In the genomic region with DNA sequence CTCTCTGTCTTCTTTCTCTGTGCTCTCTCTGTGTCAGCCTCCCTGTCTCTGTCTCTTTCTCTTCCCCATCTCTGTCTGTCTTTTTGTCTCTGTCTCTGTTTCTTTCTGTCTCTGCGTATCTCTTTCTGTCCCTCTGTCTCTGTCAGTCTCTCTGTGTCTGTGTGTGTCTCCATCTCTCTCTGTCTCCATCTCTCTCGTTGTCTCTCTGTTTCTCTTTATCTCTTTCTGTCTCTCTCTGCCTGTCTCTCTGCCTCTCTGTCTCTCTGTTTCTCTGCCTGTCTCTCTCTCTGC, we compare ENCODE assay signal across 15 cellular contexts. TPM values are rescaled to one million over a fixed set of nuclear protein-coding genes. Genes with fewer than 3 reads are reported as not detected.
DNase-seq lines count a peak whose midpoint lies in the region; ATAC-seq and TF ChIP-seq lines count a peak whose summit lies in the region.
"Had no signal": no experiment of that assay in that cellular context is flagged by ENCODE, and none has a peak within 500 bp of the region (broad histone marks: within the 10 kb centered on the region; RNA-seq: fewer than 3 reads in every experiment).

No MANE protein-coding gene starts in this region.

- H3K9me2 ChIP-seq in hepatocyte (replicated peaks; ENCODE audit: insufficient read depth) = no peaks in the 10 kb centered on the region

- H3K9me3 ChIP-seq in BE2C (no peaks in the 10 kb centered on the region), Panc1 (ENCODE audit: control insufficient read depth, insufficient read depth, low read depth, low read length) (no peaks in the 10 kb centered on the region), hepatocyte (ENCODE audit: low read depth) (no peaks in the 10 kb centered on the region)

- ATAC-seq in Panc1 = no peak

- H3K27ac ChIP-seq in Panc1 (ENCODE audit: low read length) = peak overlapping the region; percentile 64
- no peak overlapping the region for H3K27ac ChIP-seq in hepatocyte

- BruUV-seq in Panc1 (replicated peaks; lab: Mats Ljungman, UMichigan) = no TSS peak

- H3K4me3 Mint-ChIP-seq in activated naive CD4-positive, alpha-beta T cell treated with anti-CD3 and anti-CD28 coated beads, Interleukin-2, amount 10 ng/mL, durations not matched to agents 7 days and 5 days = no peak overlapping the region
- H3K4me3 Mint-ChIP-seq: natural killer cell treated with Interleukin-12 subunit alpha and Interleukin-12 subunit beta and Interleukin-15 and Interleukin-18, amount 100 ng/mL, for 72 hours had no signal

- no peak overlapping the region for H2AFZ ChIP-seq in hepatocyte

- H3K9me3 Mint-ChIP-seq in activated naive CD4-positive, alpha-beta T cell treated with anti-CD3 and anti-CD28 coated beads, Interleukin-2, amount 10 ng/mL, durations not matched to agents 7 days and 5 days = no peaks in the 10 kb centered on the region
- H3K9me3 Mint-ChIP-seq: activated naive CD4-positive, alpha-beta T cell treated with anti-CD3 and anti-CD28 coated beads, Interleukin-2, amount 50 U/mL, for 72 hours; effector memory CD8-positive, alpha-beta T cell; natural killer cell treated with Interleukin-12 subunit alpha and Interleukin-12 subunit beta and Interleukin-15 and Interleukin-18, amount 100 ng/mL, for 72 hours had no signal

- intact Hi-C loops in Panc1 (cut with micrococcal nuclease; ENCODE audit: unreplicated experiment) = no loop called here

- TF ChIP-seq CTCF in BE2C (IDR thresholded peaks at IDR 0.05; ENCODE audit: low read depth, low read length) (no peak), GM12875 (IDR thresholded peaks at IDR 0.05; ENCODE audit: borderline replicate concordance, insufficient read depth, low read depth, low read length) (no peak), Panc1 (IDR thresholded peaks at IDR 0.05) (no peak), hepatocyte (IDR thresholded peaks at IDR 0.05; ENCODE audit: poor library complexity) (no peak), foreskin fibroblast (IDR thresholded peaks at IDR 0.05; ENCODE audit: low read depth, low read length) (no peak)

- H3K4me3 ChIP-seq in BE2C (ENCODE audit: low read depth, low read length) (peak overlapping the region; percentile 22; the same call in 1 of the 2 replicates), GM12875 (ENCODE audit: low read depth, low read length) (peak overlapping the region; percentile 39), Panc1 (ENCODE audit: low read depth in 2 of 2, low read length in 2 of 2) (no peak overlapping the region), hepatocyte (no peak overlapping the region), foreskin fibroblast (ENCODE audit: low read depth in 1 of 2, low read length in 2 of 2) (no peak overlapping the region)

- in situ Hi-C loops in Panc1 (cut with HindIII; ENCODE audit: low pct_unique_long_range_greater_than_20kb, low sequenced_read_pairs) = no loop called here

- no peaks in the 10 kb centered on the region for H3K36me3 ChIP-seq in BE2C
- no peaks in the 10 kb centered on the region for H3K36me3 ChIP-seq in Panc1 (ENCODE audit: control insufficient read depth, insufficient read depth, low read length)
- no peaks in the 10 kb centered on the region for H3K36me3 ChIP-seq in hepatocyte (replicated peaks; ENCODE audit: insufficient read depth, low read depth)

- H3K4me1 Mint-ChIP-seq in activated naive CD4-positive, alpha-beta T cell treated with anti-CD3 and anti-CD28 coated beads, Interleukin-2, amount 10 ng/mL, durations not matched to agents 7 days and 5 days = peaks cover 7% of the 10 kb centered on the region

- no peaks in the 10 kb centered on the region for H3K36me3 Mint-ChIP-seq in activated naive CD4-positive, alpha-beta T cell treated with anti-CD3 and anti-CD28 coated beads, Interleukin-2, amount 10 ng/mL, durations not matched to agents 7 days and 5 days
- H3K36me3 Mint-ChIP-seq: activated naive CD4-positive, alpha-beta T cell treated with anti-CD3 and anti-CD28 coated beads, Interleukin-2, amount 50 U/mL, for 72 hours had no signal

- H3K4me2 ChIP-seq in hepatocyte = peak overlapping the region; percentile 68

- POLR2A ChIA-PET in Panc1 (lab: Charles Lee) = no interaction called here

- no peaks in the 10 kb centered on the region for H3K79me2 ChIP-seq in hepatocyte

- no peaks in the 10 kb centered on the region for H4K20me1 ChIP-seq in hepatocyte (ENCODE audit: insufficient read depth, poor library complexity, severe bottlenecking)

- H3K27ac Mint-ChIP-seq in activated naive CD4-positive, alpha-beta T cell treated with anti-CD3 and anti-CD28 coated beads, Interleukin-2, amount 10 ng/mL, durations not matched to agents 7 days and 5 days = no peak overlapping the region
- H3K27ac Mint-ChIP-seq: activated naive CD4-positive, alpha-beta T cell treated with anti-CD3 and anti-CD28 coated beads, Interleukin-2, amount 50 U/mL, for 72 hours; effector memory CD8-positive, alpha-beta T cell; natural killer cell treated with Interleukin-12 subunit alpha and Interleukin-12 subunit beta and Interleukin-15 and Interleukin-18, amount 100 ng/mL, for 72 hours had no signal

- H3K27me3 ChIP-seq in BE2C = peaks cover 25% of the 10 kb centered on the region
- no peaks in the 10 kb centered on the region for H3K27me3 ChIP-seq in Panc1 (ENCODE audit: control insufficient read depth, insufficient read depth, low read length)
- peaks cover 42% of the 10 kb centered on the region for H3K27me3 ChIP-seq in hepatocyte

- peaks cover 18% of the 10 kb centered on the region for H3K4me1 ChIP-seq in BE2C
- H3K4me1 ChIP-seq in Panc1 (ENCODE audit: control insufficient read depth, insufficient read depth, low read length) = peaks cover 14% of the 10 kb centered on the region
- H3K4me1 ChIP-seq in hepatocyte (ENCODE audit: insufficient read depth) = peaks cover 24% of the 10 kb centered on the region

- CTCF ChIA-PET in Panc1 (lab: Charles Lee) = no interaction called here
- CTCF ChIA-PET in activated naive CD4-positive, alpha-beta T cell treated with anti-CD3 and anti-CD28 coated beads, Interleukin-2, amount 10 ng/mL, durations not matched to agents 7 days and 5 days (lab: Charles Lee) = no interaction called here

- peaks cover 74% of the 10 kb centered on the region for H3K27me3 Mint-ChIP-seq in activated naive CD4-positive, alpha-beta T cell treated with anti-CD3 and anti-CD28 coated beads, Interleukin-2, amount 10 ng/mL, durations not matched to agents 7 days and 5 days

- 98% methylated on average over 2 of the region's 2 CpGs for WGBS in hepatocyte (ENCODE audit: low lambda C conversion rate, missing lambda C conversion rate)

- DNase-seq in BE2C (no peak), Panc1 (ENCODE audit: low read depth, low spot score) (no peak), hepatocyte (ENCODE audit: low spot score) (no peak), hippocampal formation (lab: John Stamatoyannopoulos, UW) (no peak), foreskin fibroblast (no peak)
- no peak for DNase-seq in activated CD4-positive, alpha-beta T cell treated with anti-CD3 and anti-CD28 coated beads for 4 hours
- no peak for DNase-seq in activated naive CD4-positive, alpha-beta T cell treated with anti-CD3 and anti-CD28 coated beads, Interleukin-2, amount 10 ng/mL, durations not matched to agents 7 days and 5 days
- DNase-seq: activated CD4-positive, CD25-positive, alpha-beta regulatory T cell; effector memory CD8-positive, alpha-beta T cell; NCI-H2029 treated with DMSO at 0.1 percent for 48 hours; NCI-H526; T-helper 1 cell had no signal

RNA-seq across cellular contexts. Expression of a gene that starts 15.6 kb away (rescaled TPM):
- 120 TPM for polyA plus RNA-seq in BE2C (2012; ENCODE audit: insufficient read depth, insufficient read length, low read depth)
- total RNA-seq in Panc1 (2021; ENCODE audit: unreplicated experiment) = 175 TPM
- 220 TPM for polyA plus RNA-seq in Panc1 (2012; ENCODE audit: insufficient read length)
- total RNA-seq in hepatocyte = 67.9 and 76.7 TPM in 2 replicates
- 93.7 and 125 TPM in 2 replicates for polyA plus RNA-seq in hepatocyte

Comparison
In these comparisons a context has a peak if more than half of its experiments do, and no peak if none do; other contexts are left out.
1. H3K4me3 ChIP-seq: peak in BE2C (single experiment) and GM12875 (single experiment); none in Panc1 (0 of 2), hepatocyte (single experiment) and foreskin fibroblast (0 of 2).